16 cellular contexts compared by ENCODE assay signal in the genomic region with DNA sequence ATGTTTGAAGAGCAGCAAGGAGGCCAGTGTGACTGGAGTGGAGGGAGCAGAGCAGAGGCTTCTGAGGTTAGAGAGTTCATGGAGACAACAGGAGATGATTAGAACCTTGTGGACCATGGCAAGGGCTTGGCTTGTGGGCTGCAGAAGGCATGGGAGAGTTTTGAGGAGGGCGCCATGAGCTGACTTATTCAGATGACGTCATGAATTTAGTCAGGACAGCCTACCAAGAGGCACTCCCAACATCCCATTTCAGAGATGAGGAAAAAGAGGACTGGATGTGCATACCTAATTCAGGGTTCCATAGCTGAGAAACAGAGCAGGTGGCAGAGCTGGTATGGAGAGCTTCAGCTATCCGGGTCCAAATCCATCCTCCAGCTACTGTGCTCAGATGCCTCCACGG.
DNase-seq lines count a peak whose midpoint lies in the region; ATAC-seq and TF ChIP-seq lines count a peak whose summit lies in the region.
"Had no signal": no experiment of that assay in that cellular context is flagged by ENCODE, and none has a peak within 500 bp of the region (broad histone marks: within the 10 kb centered on the region; RNA-seq: fewer than 3 reads in every experiment).

No MANE protein-coding gene starts in this region.

- intact Hi-C loops in dendritic cell treated with granulocyte-macrophage colony-stimulating factor and Interleukin-4, amounts not matched to agents 40 ng/mL and 50 ng/mL, for 4 days (cut with micrococcal nuclease) = no loop called here
- intact Hi-C loops in lower lobe of right lung (cut with DNase I) = no loop called here

- H3K4me3 Mint-ChIP-seq in H9 (no peak overlapping the region), type B pancreatic cell (no peak overlapping the region)
- no peak overlapping the region for H3K4me3 Mint-ChIP-seq in dendritic cell treated with granulocyte-macrophage colony-stimulating factor and Interleukin-4, amounts not matched to agents 40 ng/mL and 50 ng/mL, for 4 days
- no peak overlapping the region for H3K4me3 Mint-ChIP-seq in stimulated activated effector memory CD8-positive, alpha-beta T cell treated with anti-CD3 and anti-CD28 coated beads, Interleukin-12 subunit alpha, Interleukin-12 subunit beta, amount 100 ng/mL, for 72 hours
- H3K4me3 Mint-ChIP-seq: CD4-positive, alpha-beta memory T cell had no signal

- peaks cover 4% of the 10 kb centered on the region for H3K27me3 Mint-ChIP-seq in H9 (ENCODE audit: low read depth)
- H3K27me3 Mint-ChIP-seq in dendritic cell treated with granulocyte-macrophage colony-stimulating factor and Interleukin-4, amounts not matched to agents 40 ng/mL and 50 ng/mL, for 4 days = peaks cover 4% of the 10 kb centered on the region
- H3K27me3 Mint-ChIP-seq in type B pancreatic cell = peaks cover 8% of the 10 kb centered on the region
- H3K27me3 Mint-ChIP-seq: CD4-positive, alpha-beta memory T cell had no signal

- H3K9me3 Mint-ChIP-seq in H9 (no peaks in the 10 kb centered on the region), type B pancreatic cell (no peaks in the 10 kb centered on the region)
- no peaks in the 10 kb centered on the region for H3K9me3 Mint-ChIP-seq in dendritic cell treated with granulocyte-macrophage colony-stimulating factor and Interleukin-4, amounts not matched to agents 40 ng/mL and 50 ng/mL, for 4 days
- no peaks in the 10 kb centered on the region for H3K9me3 Mint-ChIP-seq in stimulated activated effector memory CD8-positive, alpha-beta T cell treated with anti-CD3 and anti-CD28 coated beads, Interleukin-12 subunit alpha, Interleukin-12 subunit beta, amount 100 ng/mL, for 72 hours
- H3K9me3 Mint-ChIP-seq: CD4-positive, alpha-beta memory T cell had no signal

- peak overlapping the region; percentile 79 for H2BK120ac ChIP-seq in H9 (ENCODE audit: low read depth, low read length, poor library complexity, severe bottlenecking)

- no peaks in the 10 kb centered on the region for H3K23me2 ChIP-seq in H9 (ENCODE audit: insufficient read length, low read depth, low read length, poor library complexity, severe bottlenecking)

- H3K14ac ChIP-seq in H9 (ENCODE audit: insufficient read depth, low read length) = no peak overlapping the region

- no peak overlapping the region; a peak in 1 of 7 replicates for H3K27ac Mint-ChIP-seq in H9
- H3K27ac Mint-ChIP-seq in dendritic cell treated with granulocyte-macrophage colony-stimulating factor and Interleukin-4, amounts not matched to agents 40 ng/mL and 50 ng/mL, for 4 days = peak overlapping the region; percentile 3
- peak overlapping the region; percentile 46 for H3K27ac Mint-ChIP-seq in stimulated activated effector memory CD8-positive, alpha-beta T cell treated with anti-CD3 and anti-CD28 coated beads, Interleukin-12 subunit alpha, Interleukin-12 subunit beta, amount 100 ng/mL, for 72 hours
- H3K27ac Mint-ChIP-seq in type B pancreatic cell = no peak overlapping the region

- no peak overlapping the region for H2BK15ac ChIP-seq in H9 (ENCODE audit: low read depth, low read length)

- H3K36me3 Mint-ChIP-seq in H9 (ENCODE audit: insufficient read depth in 1 of 3, low read depth in 3 of 3) = no peaks in the 10 kb centered on the region; a peak in 1 of 7 replicates
- peaks cover 7% of the 10 kb centered on the region for H3K36me3 Mint-ChIP-seq in dendritic cell treated with granulocyte-macrophage colony-stimulating factor and Interleukin-4, amounts not matched to agents 40 ng/mL and 50 ng/mL, for 4 days (ENCODE audit: low read depth)
- peaks cover 49% of the 10 kb centered on the region for H3K36me3 Mint-ChIP-seq in stimulated activated effector memory CD8-positive, alpha-beta T cell treated with anti-CD3 and anti-CD28 coated beads, Interleukin-12 subunit alpha, Interleukin-12 subunit beta, amount 100 ng/mL, for 72 hours
- H3K36me3 Mint-ChIP-seq in type B pancreatic cell = no peaks in the 10 kb centered on the region

- H3K4me1 Mint-ChIP-seq in H9 (peaks cover 28 to 33% of the 10 kb centered on the region in 2 experiments), type B pancreatic cell (ENCODE audit: unreplicated experiment) (peaks cover 14% of the 10 kb centered on the region)
- peaks cover 20% of the 10 kb centered on the region for H3K4me1 Mint-ChIP-seq in dendritic cell treated with granulocyte-macrophage colony-stimulating factor and Interleukin-4, amounts not matched to agents 40 ng/mL and 50 ng/mL, for 4 days (ENCODE audit: low read depth)
- H3K4me1 Mint-ChIP-seq in stimulated activated effector memory CD8-positive, alpha-beta T cell treated with anti-CD3 and anti-CD28 coated beads, Interleukin-12 subunit alpha, Interleukin-12 subunit beta, amount 100 ng/mL, for 72 hours = peaks cover 29% of the 10 kb centered on the region

- H3K79me2 ChIP-seq in H9 (ENCODE audit: insufficient read depth, low read length) = no peaks in the 10 kb centered on the region

- DNase-seq in H9 (no peak), lower lobe of right lung (no peak), type B pancreatic cell (ENCODE audit: extremely low spot score, unreplicated experiment) (no peak)
- DNase-seq in stimulated activated effector memory CD8-positive, alpha-beta T cell treated with anti-CD3 and anti-CD28 coated beads, Interleukin-12 subunit alpha, Interleukin-12 subunit beta, amount 100 ng/mL, for 72 hours (ENCODE audit: low spot score in 2 of 2) = no peak
- DNase-seq: C1 segment of cervical spinal cord; Calu3; CD4-positive, alpha-beta memory T cell; COR-L47; DMS53; DMS79 treated with DMSO at 0.1 percent for 48 hours; GF-D8; GOT3; HCEC 1CT had no signal

- no peak overlapping the region for H2AFZ ChIP-seq in H9 (ENCODE audit: low read length)

- POLR2A ChIA-PET in HEK293 (lab: Yijun Ruan, JAX) = no interaction called here

- no peak overlapping the region for H3K23ac ChIP-seq in H9 (ENCODE audit: insufficient read length, low read depth, low read length)

- H3K36me3 ChIP-seq in HEK293 (ENCODE audit: control insufficient read depth in 2 of 2, insufficient read depth in 1 of 2, low read length in 2 of 2) = no peaks in the 10 kb centered on the region
- peaks cover 34% of the 10 kb centered on the region for H3K36me3 ChIP-seq in lower lobe of right lung

- CTCF ChIA-PET in HEK293 (lab: Yijun Ruan, JAX) = no interaction called here

- no peak overlapping the region for H2BK20ac ChIP-seq in H9 (ENCODE audit: low read depth, low read length, poor library complexity, severe bottlenecking)

- H3K27me3 ChIP-seq in H9 (ENCODE audit: insufficient read depth, low read length) (no peaks in the 10 kb centered on the region), lower lobe of right lung (ENCODE audit: low read depth) (no peaks in the 10 kb centered on the region)

- H4K5ac ChIP-seq in H9 (ENCODE audit: insufficient read length, low read depth, low read length) = no peak overlapping the region

- H3K4me2 ChIP-seq in H9 (ENCODE audit: insufficient read depth, insufficient read length, low read length) = no peak overlapping the region

- TF ChIP-seq CTCF in H9 (conservative IDR thresholded peaks at IDR 0.05) = no peak
- no peak for TF ChIP-seq CTCF in HEK293 (tag by site-specific recombination; IDR thresholded peaks at IDR 0.05)
- no peak for TF ChIP-seq CTCF in lower lobe of right lung (IDR thresholded peaks at IDR 0.05)
- no peak for TF ChIP-seq CTCF in type B pancreatic cell (conservative IDR thresholded peaks at IDR 0.05)

- H3K4ac ChIP-seq in H9 (ENCODE audit: low read depth, low read length) = no peak overlapping the region

- H3K79me1 ChIP-seq in H9 (ENCODE audit: insufficient read depth, low read depth, low read length, poor library complexity, severe bottlenecking) = no peaks in the 10 kb centered on the region

- H3K27ac ChIP-seq in H9 (ENCODE audit: insufficient read length, low read depth, low read length) = no peak overlapping the region
- no peak overlapping the region for H3K27ac ChIP-seq in HEK293 (ENCODE audit: extremely low read depth, low read depth, low read length)
- H3K27ac ChIP-seq in lower lobe of right lung = no peak overlapping the region

- H3K18ac ChIP-seq in H9 (ENCODE audit: insufficient read length, low read depth, low read length) = no peak overlapping the region

- no peak overlapping the region for H3K9ac ChIP-seq in H9 (ENCODE audit: extremely low read depth, insufficient read length, low read length)

- no peak overlapping the region for H4K91ac ChIP-seq in H9 (ENCODE audit: insufficient read length, low read depth, low read length)

- H3K56ac ChIP-seq in H9 (ENCODE audit: insufficient read length, low read depth, low read length) = no peak overlapping the region

- no peaks in the 10 kb centered on the region for H4K20me1 ChIP-seq in H9 (ENCODE audit: control insufficient read depth, insufficient read depth, insufficient read length)

- H3K4me3 ChIP-seq in HEK293 (ENCODE audit: low read depth, low read length) (no peak overlapping the region), lower lobe of right lung (no peak overlapping the region)

- no peak overlapping the region for H3T11ph ChIP-seq in H9 (ENCODE audit: low read length)

- WGBS in H9 (ENCODE audit: extremely low coverage, insufficient read length, low lambda C conversion rate) = no CpG with 5 or more reads among the region's 4 CpGs

- no peak overlapping the region for H2AK5ac ChIP-seq in H9 (ENCODE audit: insufficient read length, low read length)

- H2BK5ac ChIP-seq in H9 (ENCODE audit: insufficient read length, low read length) = no peak overlapping the region

- H4K8ac ChIP-seq in H9 (replicated peaks; ENCODE audit: insufficient read length, low read depth, low read length) = no peak overlapping the region

- H3K4me1 ChIP-seq in H9 (ENCODE audit: insufficient read depth, low read length) = peaks cover 3% of the 10 kb centered on the region; the same call in 1 of the 2 replicates
- H3K4me1 ChIP-seq in HEK293 (ENCODE audit: control insufficient read depth, insufficient read depth, low read length) = no peaks in the 10 kb centered on the region
- H3K4me1 ChIP-seq in lower lobe of right lung = no peaks in the 10 kb centered on the region

- no peak overlapping the region for H2BK12ac ChIP-seq in H9 (ENCODE audit: insufficient read length, low read depth, low read length)

- no peak for ATAC-seq in stimulated activated effector memory CD8-positive, alpha-beta T cell treated with anti-CD3 and anti-CD28 coated beads, Interleukin-12 subunit alpha, Interleukin-12 subunit beta, amount 100 ng/mL, for 72 hours
- ATAC-seq in lower lobe of right lung = no peak
- ATAC-seq in GM19395 (IDR thresholded peaks at IDR 0.05; ENCODE audit: unreplicated experiment) = no peak

- H3K9me3 ChIP-seq in H9 (ENCODE audit: control insufficient read depth, low read depth, low read length) (no peaks in the 10 kb centered on the region), HEK293 (ENCODE audit: control insufficient read depth, insufficient read depth, low read depth, low read length) (no peaks in the 10 kb centered on the region), lower lobe of right lung (no peaks in the 10 kb centered on the region)

Comparison
In these comparisons a context has a peak if more than half of its experiments do, and no peak if none do; other contexts are left out.
1. H3K27ac Mint-ChIP-seq: peak in dendritic cell treated with granulocyte-macrophage colony-stimulating factor and Interleukin-4, amounts not matched to agents 40 ng/mL and 50 ng/mL, for 4 days (single experiment) and stimulated activated effector memory CD8-positive, alpha-beta T cell treated with anti-CD3 and anti-CD28 coated beads, Interleukin-12 subunit alpha, Interleukin-12 subunit beta, amount 100 ng/mL, for 72 hours (single experiment); none in H9 (0 of 3) and type B pancreatic cell (single experiment).